Comparison of ENCODE assay signal across 10 cellular contexts in the genomic region with DNA sequence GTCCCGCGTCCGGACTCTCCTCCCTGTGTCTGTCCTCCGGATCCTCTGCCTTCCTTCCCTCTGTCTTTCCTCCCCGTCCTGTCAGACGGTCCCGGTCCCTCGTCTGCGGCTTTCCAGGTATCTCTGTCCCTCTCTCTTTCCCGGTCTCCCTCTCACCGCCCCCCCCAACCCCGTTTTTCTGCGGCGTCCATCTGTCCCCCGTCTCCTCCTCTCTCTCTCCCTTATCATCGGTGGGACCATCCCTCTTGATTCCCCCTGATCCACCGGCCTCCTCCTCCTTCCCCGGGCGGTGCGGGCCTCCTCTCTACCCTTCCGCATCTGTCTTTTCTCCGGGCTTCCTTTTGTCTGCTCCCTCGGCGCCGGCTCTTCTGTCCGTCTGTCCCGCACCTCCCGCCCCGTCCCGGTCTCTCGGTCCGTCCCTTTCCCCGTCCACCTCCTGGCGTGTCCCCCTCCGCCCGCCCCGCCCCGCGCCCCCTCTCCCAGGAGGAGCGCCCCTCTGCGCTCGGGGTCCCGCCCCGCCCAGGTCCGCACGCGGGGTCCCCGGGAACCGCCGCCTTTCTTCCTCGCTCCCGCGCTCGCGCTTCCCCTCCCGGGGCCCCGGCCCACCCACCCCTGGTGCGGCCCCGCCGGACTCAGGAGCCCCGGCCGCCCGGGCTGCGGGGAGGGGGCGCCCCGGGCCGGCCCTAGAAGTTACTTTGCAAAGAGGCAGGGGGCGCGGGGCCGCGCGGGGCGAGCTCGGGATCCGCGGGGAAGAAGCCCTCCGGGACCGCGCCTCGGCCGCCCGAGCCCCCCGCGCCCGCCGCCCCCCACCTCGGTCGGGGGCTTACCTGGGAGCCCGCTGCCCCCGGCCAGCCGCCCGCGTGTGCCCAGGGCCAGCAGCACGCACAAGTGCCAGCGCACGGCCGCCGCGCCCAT. TPM values are rescaled to one million over a fixed set of nuclear protein-coding genes. Genes with fewer than 3 reads are reported as not detected.
DNase-seq lines count a peak whose midpoint lies in the region; ATAC-seq and TF ChIP-seq lines count a peak whose summit lies in the region.
"Had no signal": no experiment of that assay in that cellular context is flagged by ENCODE, and none has a peak within 500 bp of the region (broad histone marks: within the 10 kb centered on the region; RNA-seq: fewer than 3 reads in every experiment).

No MANE protein-coding gene starts in this region.

- H3K36me3 ChIP-seq in HUES64 (ENCODE audit: insufficient read depth, low read length) (no peaks in the 10 kb centered on the region), esophagus squamous epithelium (no peaks in the 10 kb centered on the region)

- peaks cover 38% of the 10 kb centered on the region for H3K27me3 ChIP-seq in CD4-positive, alpha-beta T cell (ENCODE audit: control insufficient read depth, insufficient read depth, low read length)
- H3K27me3 ChIP-seq in HUES64 (ENCODE audit: insufficient read depth, low read length) (peaks cover 56% of the 10 kb centered on the region), esophagus squamous epithelium (peaks cover 0 to 98% (median 16%) of the 10 kb centered on the region in 4 donors)

- H3K9ac ChIP-seq in HUES64 (ENCODE audit: low read depth, low read length), result no peak overlapping the region

- H3K36me3 Mint-ChIP-seq in CD4-positive, alpha-beta T cell (ENCODE audit: low read depth), result no peaks in the 10 kb centered on the region

- H3K4me1 ChIP-seq in HUES64 (ENCODE audit: insufficient read depth, low read length) (0 out of 2 replicates have a peak, but pooled peaks cover 3% of the 10 kb centered on the region), esophagus squamous epithelium (peaks cover 7 to 33% (median 15%) of the 10 kb centered on the region in 3 donors)

- no peak for TF ChIP-seq POLR2A in esophagus squamous epithelium (IDR thresholded peaks at IDR 0.05)

- H3K27me3 Mint-ChIP-seq in CD4-positive, alpha-beta T cell, result peaks cover 59% of the 10 kb centered on the region

- H3K4me1 Mint-ChIP-seq in CD4-positive, alpha-beta T cell (ENCODE audit: low read depth), result peaks cover 11% of the 10 kb centered on the region

- H3K4me3 ChIP-seq in HUES64 (ENCODE audit: low read length) (peak overlapping the region; percentile 51), esophagus squamous epithelium (peak overlapping the region; percentile 10 to 67 (median 39))

- no peaks in the 10 kb centered on the region for H3K9me3 ChIP-seq in CD4-positive, alpha-beta T cell (ENCODE audit: control insufficient read depth, low read length)
- no peaks in the 10 kb centered on the region for H3K9me3 ChIP-seq in HUES64 (ENCODE audit: insufficient read depth, low read depth, low read length)
- no peaks in the 10 kb centered on the region for H3K9me3 ChIP-seq in esophagus squamous epithelium

- TF ChIP-seq CTCF in CD4-positive, alpha-beta T cell (IDR thresholded peaks at IDR 0.05), result no peak
- no peak for TF ChIP-seq CTCF in esophagus squamous epithelium (IDR thresholded peaks at IDR 0.05)

- CTCF ChIA-PET in CD4-positive, alpha-beta T cell (lab: Charles Lee), result no interaction called here

- POLR2A ChIA-PET in CD4-positive, alpha-beta T cell (lab: Charles Lee), result no interaction called here

- H3K9me3 Mint-ChIP-seq in CD4-positive, alpha-beta T cell, result no peaks in the 10 kb centered on the region

- peak overlapping the region; percentile 2 for H3K4me3 Mint-ChIP-seq in CD4-positive, alpha-beta T cell

- no peak for DNase-seq in CD4-positive, alpha-beta T cell
- DNase-seq in esophagus squamous epithelium (lab: John Stamatoyannopoulos, UW) (no peak), posterior vena cava (ENCODE audit: low spot score) (peak; percentile 73), NCI-H446 (lab: John Stamatoyannopoulos, UW) (no peak), NCI-H526 treated with DMSO at 0.1 percent for 48 hours (lab: John Stamatoyannopoulos, UW) (no peak), anterior cingulate cortex (lab: John Stamatoyannopoulos, UW) (no peak)
- DNase-seq: DND-41, Karpas-422 had no signal

- H3K27ac ChIP-seq in CD4-positive, alpha-beta T cell (ENCODE audit: low read depth, low read length), result no peak overlapping the region
- H3K27ac ChIP-seq in HUES64 (ENCODE audit: low read depth, low read length) (no peak overlapping the region), esophagus squamous epithelium (peak overlapping the region in 2 of 4 donors; percentile 49 to 57)

- H3K27ac Mint-ChIP-seq in CD4-positive, alpha-beta T cell, result no peak overlapping the region

- 2% methylated on average over 94 of the region's 99 CpGs for WGBS in HUES64
- 3 to 5% methylated on average over 30 to 32 of the region's 99 CpGs for WGBS in esophagus squamous epithelium, 2 donors

- intact Hi-C loops in CD4-positive, alpha-beta T cell (cut with DNase I, micrococcal nuclease), result no loop called here
- intact Hi-C loops in esophagus squamous epithelium (cut with DNase I) (loop anchor here (5.0 to 10.0 kb wide), 2 partner anchors 55 to 108 kb away; no protein-coding TSS in a partner anchor), posterior vena cava (cut with DNase I) (loop anchor here (2.0 to 10.0 kb wide), 2 partner anchors 70 to 108 kb away; no protein-coding TSS in a partner anchor)

- no peak for ATAC-seq in CD4-positive, alpha-beta T cell (ENCODE audit: poor library complexity)
- ATAC-seq in GM18519 (IDR thresholded peaks at IDR 0.05; ENCODE audit: low FRiP score, unreplicated experiment), result no peak

RNA-seq across cellular contexts. Expression of a gene that starts 0.6 kb away (rescaled TPM):
- not detected for total RNA-seq in CD4-positive, alpha-beta T cell
- polyA plus RNA-seq in HUES64 (2013, experiment 1 of 2), result 2.0 TPM
- 4.1 TPM for polyA plus RNA-seq in HUES64 (2013, experiment 2 of 2)
- total RNA-seq in esophagus squamous epithelium, result 1 to 10 TPM in 3 of 4 donors, under 1 TPM in 1; 0.38 to 4.0 (median 2.1) TPM
- 1 to 10 TPM in 1 of 2 donors, under 1 TPM in 1; 0.79 to 1.1 TPM for total RNA-seq in posterior vena cava

Comparison
In these comparisons a context has a peak if more than half of its experiments do, and no peak if none do; other contexts are left out.
1. intact Hi-C loops: an anchor here in esophagus squamous epithelium (5.0 to 10.0 kb wide) and posterior vena cava (2.0 to 10.0 kb wide); none called in CD4-positive, alpha-beta T cell.